ENCODE assay signal across 1 cellular context in genomic region chr7:116173051-116174028, GRCh38.
A peak's percentile ranks its signal among the peaks of the same experiment; 100 is the strongest.
TF ChIP-seq lines count a peak whose summit lies in the region.

No MANE protein-coding gene starts in this region.

TF ChIP-seq in HepG2, 621 proteins besides CTCF, POLR2A, EP300 and RAD21 (continued from another document and continues in another):
- TF ChIP-seq NR2F6 (IDR thresholded peaks at IDR 0.05), result peak; percentile 99
- TF ChIP-seq NR2F6 (CRISPR knock-in tag; IDR thresholded peaks at IDR 0.05), result peak; percentile 98
- TF ChIP-seq ZNF670 (CRISPR knock-in tag; IDR thresholded peaks at IDR 0.05; ENCODE audit: borderline replicate concordance), result 0 out of 2 replicates have a peak, but pooled peaks have one; percentile 44
- TF ChIP-seq ZNF503 (CRISPR knock-in tag; IDR thresholded peaks at IDR 0.05), result peak; percentile 83
- TF ChIP-seq GABPA (IDR thresholded peaks at IDR 0.05; ENCODE audit: low read depth, low read length), result no peak
- TF ChIP-seq GABPA (CRISPR knock-in tag; IDR thresholded peaks at IDR 0.05; ENCODE audit: low read depth), result no peak
- TF ChIP-seq IRF2 (CRISPR knock-in tag; IDR thresholded peaks at IDR 0.05), result 0 out of 2 replicates have a peak, but pooled peaks have one; percentile 31
- no peak for TF ChIP-seq ATAD3A (CRISPR knock-in tag; IDR thresholded peaks at IDR 0.05)
- no peak for TF ChIP-seq SKIL (CRISPR knock-in tag; IDR thresholded peaks at IDR 0.05; ENCODE audit: borderline replicate concordance)
- no peak; the same call in 1 of the 2 replicates for TF ChIP-seq CBX2 (IDR thresholded peaks at IDR 0.05; ENCODE audit: low read depth, low read length)
- no peak for TF ChIP-seq CBX2 (CRISPR knock-in tag; IDR thresholded peaks at IDR 0.05; ENCODE audit: low read depth)
- no peak for TF ChIP-seq ZNF562 (CRISPR knock-in tag; IDR thresholded peaks at IDR 0.05; ENCODE audit: borderline replicate concordance)
- TF ChIP-seq EEA1 (CRISPR knock-in tag; IDR thresholded peaks at IDR 0.05; ENCODE audit: borderline replicate concordance), result no peak
- TF ChIP-seq TARDBP (CRISPR knock-in tag; IDR thresholded peaks at IDR 0.05), result peak; percentile 53; the same call in 1 of the 2 replicates
- no peak for TF ChIP-seq SNAPC5 (CRISPR knock-in tag; IDR thresholded peaks at IDR 0.05; ENCODE audit: borderline replicate concordance)
- TF ChIP-seq MED13 (CRISPR knock-in tag; IDR thresholded peaks at IDR 0.05), result no peak
- TF ChIP-seq ZNF782 (CRISPR knock-in tag; IDR thresholded peaks at IDR 0.05; ENCODE audit: borderline replicate concordance), result no peak
- TF ChIP-seq ZNF234 (CRISPR knock-in tag; conservative IDR thresholded peaks at IDR 0.05), result no peak
- no peak for TF ChIP-seq ZNF484 (CRISPR knock-in tag; IDR thresholded peaks at IDR 0.05; ENCODE audit: borderline replicate concordance, low read depth)
- no peak for TF ChIP-seq ZSCAN9 (CRISPR knock-in tag; IDR thresholded peaks at IDR 0.05; ENCODE audit: borderline replicate concordance)
- peak; percentile 99 for TF ChIP-seq NR2F2 (IDR thresholded peaks at IDR 0.05; ENCODE audit: borderline replicate concordance, low read depth)
- no peak for TF ChIP-seq SCMH1 (CRISPR knock-in tag; IDR thresholded peaks at IDR 0.05; ENCODE audit: borderline replicate concordance)
- peak; percentile 90; the same call in 1 of the 2 replicates for TF ChIP-seq ZNF775 (CRISPR knock-in tag; IDR thresholded peaks at IDR 0.05; ENCODE audit: borderline replicate concordance)
- TF ChIP-seq ZFP37 (CRISPR knock-in tag; IDR thresholded peaks at IDR 0.05; ENCODE audit: borderline replicate concordance), result no peak
- no peak for TF ChIP-seq SMARCC2 (IDR thresholded peaks at IDR 0.05)
- no peak for TF ChIP-seq PCBP1 (IDR thresholded peaks at IDR 0.05; ENCODE audit: borderline replicate concordance, low read depth, low read length)
- no peak for TF ChIP-seq ZBTB49 (CRISPR knock-in tag; IDR thresholded peaks at IDR 0.05; ENCODE audit: borderline replicate concordance)
- no peak for TF ChIP-seq ZNF496 (CRISPR knock-in tag; IDR thresholded peaks at IDR 0.05; ENCODE audit: insufficient replicate concordance)
- TF ChIP-seq MLX (CRISPR knock-in tag; IDR thresholded peaks at IDR 0.05), result no peak
- no peak for TF ChIP-seq GLI4 (CRISPR knock-in tag; IDR thresholded peaks at IDR 0.05; ENCODE audit: borderline replicate concordance)
- TF ChIP-seq NCOA5 (CRISPR knock-in tag; IDR thresholded peaks at IDR 0.05), result no peak
- TF ChIP-seq ZNF567 (CRISPR knock-in tag; IDR thresholded peaks at IDR 0.05; ENCODE audit: borderline replicate concordance), result no peak
- TF ChIP-seq SP4 (CRISPR knock-in tag; IDR thresholded peaks at IDR 0.05), result no peak
- peak; percentile 66; the same call in 1 of the 2 replicates for TF ChIP-seq FOXK1 (CRISPR knock-in tag; IDR thresholded peaks at IDR 0.05; ENCODE audit: borderline replicate concordance, low read depth)
- TF ChIP-seq NR2F1 (CRISPR knock-in tag; IDR thresholded peaks at IDR 0.05), result peak; percentile 88 to 98
- TF ChIP-seq ZNF878 (CRISPR knock-in tag; IDR thresholded peaks at IDR 0.05), result peak; percentile 21; the same call in 1 of the 2 replicates
- TF ChIP-seq ZNF629 (CRISPR knock-in tag; conservative IDR thresholded peaks at IDR 0.05), result no peak
- no peak for TF ChIP-seq ZNF446 (CRISPR knock-in tag; IDR thresholded peaks at IDR 0.05)
- no peak for TF ChIP-seq ZNF383 (CRISPR knock-in tag; IDR thresholded peaks at IDR 0.05; ENCODE audit: borderline replicate concordance)
- TF ChIP-seq MATR3 (CRISPR knock-in tag; IDR thresholded peaks at IDR 0.05), result no peak
- no peak for TF ChIP-seq MED1 (CRISPR knock-in tag; IDR thresholded peaks at IDR 0.05)
- peak; percentile 86 for TF ChIP-seq GATAD2A (CRISPR knock-in tag; IDR thresholded peaks at IDR 0.05)
- no peak for TF ChIP-seq ZNF510 (CRISPR knock-in tag; IDR thresholded peaks at IDR 0.05; ENCODE audit: low read depth)
- no peak for TF ChIP-seq PHF21A (CRISPR knock-in tag; IDR thresholded peaks at IDR 0.05)
- TF ChIP-seq ZBTB38 (CRISPR knock-in tag; IDR thresholded peaks at IDR 0.05), result no peak
- no peak for TF ChIP-seq CREB3 (CRISPR knock-in tag; IDR thresholded peaks at IDR 0.05)
- no peak for TF ChIP-seq FOXO4 (CRISPR knock-in tag; conservative IDR thresholded peaks at IDR 0.05)
- TF ChIP-seq ZFP36 (IDR thresholded peaks at IDR 0.05; ENCODE audit: borderline replicate concordance, low read depth, low read length, partially characterized antibody), result no peak
- no peak for TF ChIP-seq PBX3 (CRISPR knock-in tag; IDR thresholded peaks at IDR 0.05; ENCODE audit: borderline replicate concordance)
- no peak for TF ChIP-seq ZNF558 (CRISPR knock-in tag; IDR thresholded peaks at IDR 0.05; ENCODE audit: borderline replicate concordance)
- TF ChIP-seq LBX2 (CRISPR knock-in tag; IDR thresholded peaks at IDR 0.05; ENCODE audit: borderline replicate concordance), result no peak
- TF ChIP-seq GFI1 (CRISPR knock-in tag; IDR thresholded peaks at IDR 0.05; ENCODE audit: borderline replicate concordance), result peak; percentile 97
- TF ChIP-seq NFE2L1 (CRISPR knock-in tag; IDR thresholded peaks at IDR 0.05; ENCODE audit: borderline replicate concordance), result no peak
- peak; percentile 43 for TF ChIP-seq SMC3 (IDR thresholded peaks at IDR 0.05; ENCODE audit: low read length)
- no peak for TF ChIP-seq MAFF (IDR thresholded peaks at IDR 0.05; ENCODE audit: low read depth, low read length)
- no peak for TF ChIP-seq ZSCAN29 (CRISPR knock-in tag; conservative IDR thresholded peaks at IDR 0.05)
- no peak for TF ChIP-seq PRMT3 (CRISPR knock-in tag; IDR thresholded peaks at IDR 0.05; ENCODE audit: borderline replicate concordance, low read depth)
- TF ChIP-seq MZF1 (CRISPR knock-in tag; IDR thresholded peaks at IDR 0.05; ENCODE audit: borderline replicate concordance), result no peak
- TF ChIP-seq ZBED4 (CRISPR knock-in tag; IDR thresholded peaks at IDR 0.05; ENCODE audit: borderline replicate concordance), result no peak
- TF ChIP-seq NCOR1 (IDR thresholded peaks at IDR 0.05; ENCODE audit: borderline replicate concordance, low read length), result no peak
- TF ChIP-seq ISX (CRISPR knock-in tag; conservative IDR thresholded peaks at IDR 0.05), result no peak
